Comparison of ENCODE assay signal across 8 cellular contexts in genomic region chr6:43517503-43518357, GRCh38. TPM values are rescaled to one million over a fixed set of nuclear protein-coding genes. Genes with fewer than 3 reads are reported as not detected.
A peak's percentile ranks its signal among the peaks of the same experiment; 100 is the strongest.
DNase-seq lines count a peak whose midpoint lies in the region; ATAC-seq, FAIRE-seq and TF ChIP-seq lines count a peak whose summit lies in the region.

No MANE protein-coding gene starts in this region.

- H3K9ac ChIP-seq in HUES48 (ENCODE audit: low read depth, low read length): peak overlapping the region; percentile 97
- H3K9ac ChIP-seq in GM12878 (ENCODE audit: control insufficient read depth, insufficient read depth, low read length): peak overlapping the region; percentile 88
- H3K9ac ChIP-seq in mesendoderm (ENCODE audit: low read length): peak overlapping the region; percentile 100

- H4K5ac ChIP-seq in mesendoderm (ENCODE audit: low read length): no peak overlapping the region

- no peak for DNase-seq in AG10803 (ENCODE audit: low read depth)
- DNase-seq in GM12878 (ENCODE audit: low read depth, low spot score): no peak
- DNase-seq in mesendoderm: peak; percentile 36
- DNase-seq in NCI-H1417 (lab: John Stamatoyannopoulos, UW): no peak
- DNase-seq in kidney glomerular epithelial cell (lab: John Stamatoyannopoulos, UW): no peak
- DNase-seq in NK-92 (lab: John Stamatoyannopoulos, UW; ENCODE audit: unreplicated experiment): no peak
- DNase-seq in ecto neural progenitor cell (ENCODE audit: low spot score): no peak

- H2BK5ac ChIP-seq in mesendoderm (ENCODE audit: low read length): no peak overlapping the region

- peaks cover 41% of the 10 kb centered on the region for H3K79me2 ChIP-seq in GM12878 (ENCODE audit: control insufficient read depth, insufficient read depth, low read length)
- peaks cover 34% of the 10 kb centered on the region for H3K79me2 ChIP-seq in mesendoderm (ENCODE audit: control insufficient read depth, insufficient read depth, low read length)

- TSS peak; percentile 71 for BruUV-seq in GM12878 (replicated peaks; lab: Mats Ljungman, UMichigan)

- H3K27ac ChIP-seq in HUES48 (ENCODE audit: low read depth, low read length): peak overlapping the region; percentile 56
- H3K27ac ChIP-seq in GM12878 (ENCODE audit: control insufficient read depth, insufficient read depth): peak overlapping the region; percentile 76
- no peak overlapping the region for H3K27ac ChIP-seq in mesendoderm (ENCODE audit: low read depth, low read length)

- H4K20me1 ChIP-seq in GM12878 (ENCODE audit: control insufficient read depth, insufficient read depth): no peaks in the 10 kb centered on the region

- H3K27me3 ChIP-seq in HUES48 (ENCODE audit: control insufficient read depth, insufficient read depth, low read length): no peaks in the 10 kb centered on the region
- H3K27me3 ChIP-seq in GM12878 (replicated peaks in 1 of 2; ENCODE audit: control insufficient read depth in 2 of 2, insufficient read depth in 2 of 2, low read length in 1 of 2): no peaks in the 10 kb centered on the region
- H3K27me3 ChIP-seq in mesendoderm (ENCODE audit: insufficient read depth, low read length, poor library complexity): no peaks in the 10 kb centered on the region

- no peak overlapping the region for H2BK15ac ChIP-seq in mesendoderm (replicated peaks; ENCODE audit: low read depth)

- H3K79me1 ChIP-seq in mesendoderm (ENCODE audit: low read length): peaks cover 17% of the 10 kb centered on the region

- TF ChIP-seq POLR2A in GM12878 (IDR thresholded peaks at IDR 0.05; ENCODE audit: low read depth, low read length): no peak

- no peak overlapping the region for H3K4ac ChIP-seq in mesendoderm (ENCODE audit: low read depth, low read length)

- H3K4me3 ChIP-seq in AG10803 (ENCODE audit: low read length) (peak overlapping the region; percentile 99), HUES48 (ENCODE audit: low read depth, low read length) (peak overlapping the region; percentile 95), GM12878 (peak overlapping the region; percentile 80), mesendoderm (ENCODE audit: low read length) (peak overlapping the region; percentile 100)

- ATAC-seq in GM12878: peak; percentile 41

- RAD21 ChIA-PET in GM12878 (lab: Charles Lee; ENCODE audit: unreplicated experiment): interaction anchor here (1.0 to 1.4 kb wide), 4 partner anchors 14 to 156 kb away, joined by 3 to 4 read pairs (median 3); no protein-coding TSS in a partner anchor

- in situ Hi-C loops in GM12878 (cut with MboI): no loop called here

- intact Hi-C loops in GM12878 (cut with micrococcal nuclease; ENCODE audit: unreplicated experiment): loop anchor here (2.0 kb wide), 1 partner anchor 347 kb away; the partner anchor contains the start of gene SRF

- SMC1A ChIA-PET in GM12878 (lab: Charles Lee; ENCODE audit: uncharacterized antibody, unreplicated experiment): interaction anchor here (1.0 to 3.1 kb wide), 3 partner anchors 12 to 30 kb away, joined by 3 to 16 read pairs (median 3); no protein-coding TSS in a partner anchor

- peak overlapping the region; percentile 100 for H3K56ac ChIP-seq in mesendoderm (ENCODE audit: low read length)

- CTCF ChIA-PET in GM12878 (lab: Yijun Ruan, JAX): interaction anchor here (0.6 to 3.3 kb wide), 8 partner anchors 11 to 290 kb away, joined by 3 to 28 read pairs (median 3); partner anchors contain the start of gene XPO5

- TF ChIP-seq CTCF in AG10803 (conservative IDR thresholded peaks at IDR 0.05; ENCODE audit: low read length): no peak
- no peak for TF ChIP-seq CTCF in GM12878 (IDR thresholded peaks at IDR 0.05 in 2 of 3, conservative IDR thresholded peaks at IDR 0.05 in 1 of 3; ENCODE audit: control insufficient read depth in 2 of 3, extremely low read depth in 1 of 3, insufficient read depth in 1 of 3, low read depth in 3 of 3, low read length in 3 of 3)

- peak overlapping the region; percentile 38 for H3K4me2 ChIP-seq in GM12878 (ENCODE audit: control insufficient read depth, insufficient read depth)
- H3K4me2 ChIP-seq in mesendoderm (ENCODE audit: low read length): peak overlapping the region; percentile 76

- TF ChIP-seq RAD21 in GM12878 (IDR thresholded peaks at IDR 0.05; ENCODE audit: insufficient read depth, low read depth, low read length): no peak

- H2BK120ac ChIP-seq in mesendoderm (ENCODE audit: low read depth, low read length): no peak overlapping the region

- H3K36me3 ChIP-seq in HUES48 (ENCODE audit: control insufficient read depth, insufficient read depth, low read length): peaks cover 67% of the 10 kb centered on the region
- peaks cover 22 to 28% of the 10 kb centered on the region in 2 experiments for H3K36me3 ChIP-seq in GM12878 (ENCODE audit: control insufficient read depth in 2 of 2, insufficient read depth in 2 of 2, low read length in 1 of 2)
- H3K36me3 ChIP-seq in mesendoderm (ENCODE audit: control insufficient read depth, insufficient read depth, low read length): peaks cover 21% of the 10 kb centered on the region

- H3K23ac ChIP-seq in mesendoderm (ENCODE audit: low read length): no peak overlapping the region

- no peak overlapping the region for H4K8ac ChIP-seq in mesendoderm (ENCODE audit: low read depth, low read length)

- FAIRE-seq in GM12878 (lab: Jason Lieb, UNC): no peak

- H2AK5ac ChIP-seq in mesendoderm (ENCODE audit: low read length): no peak overlapping the region

- H3K4me1 ChIP-seq in HUES48 (ENCODE audit: control insufficient read depth, insufficient read depth, low read length): peaks cover 12% of the 10 kb centered on the region
- peaks cover 6% of the 10 kb centered on the region for H3K4me1 ChIP-seq in GM12878 (ENCODE audit: control insufficient read depth, insufficient read depth, low read length)
- H3K4me1 ChIP-seq in mesendoderm (ENCODE audit: control insufficient read depth, low read depth, low read length): peaks cover 5% of the 10 kb centered on the region

- no peak overlapping the region for H3K18ac ChIP-seq in mesendoderm (ENCODE audit: low read length)

- POLR2A ChIA-PET in GM12878 (lab: Charles Lee): interaction anchor here (0.5 to 1.4 kb wide), 6 partner anchors 8 to 476 kb away, joined by 3 to 9 read pairs (median 4); partner anchors contain the start of gene TJAP1

- 0% methylated on average over 10 of the region's 10 CpGs for WGBS in GM12878 (ENCODE audit: insufficient coverage, insufficient replicate concordance, low lambda C conversion rate, missing lambda C conversion rate)
- no CpG with 5 or more reads among the region's 10 CpGs for WGBS in mesendoderm (ENCODE audit: extremely low coverage, insufficient coverage, low lambda C conversion rate)

- peak overlapping the region; percentile 63; the same call in 1 of the 2 replicates for H2AFZ ChIP-seq in GM12878 (ENCODE audit: control insufficient read depth, low read depth, low read length)

- H3K9me3 ChIP-seq in HUES48 (ENCODE audit: control insufficient read depth, insufficient read depth, low read length) (no peaks in the 10 kb centered on the region), GM12878 (replicated peaks; ENCODE audit: control insufficient read depth, insufficient read depth, low read length) (no peaks in the 10 kb centered on the region)

- no peak for TF ChIP-seq EP300 in GM12878 (IDR thresholded peaks at IDR 0.05; ENCODE audit: borderline replicate concordance in 1 of 2, control insufficient read depth in 1 of 2, low read depth in 2 of 2, low read length in 2 of 2)

RNA-seq across cellular contexts. Expression of gene POLR1C, which starts 0.8 kb away (rescaled TPM):
- 64.7 and 70.1 TPM in 2 replicates for total RNA-seq in GM12878 (2013; cell fraction: nucleolus; rRNA removed)
- total RNA-seq in GM12878 (2014; rRNA removed) (40.0 and 42.8 TPM in 2 replicates), GM12878 (2014; rRNA removed; fragmentation: Illumina TruSeq; extraction: Trizol) (39.0 and 40.7 TPM in 2 replicates), GM12878 (2021) (48.9 and 51.2 TPM in 2 replicates)
- 46.5 TPM for polyA plus RNA-seq in GM12878 (2011; ENCODE audit: low read depth)
- polyA plus RNA-seq in GM12878 (2011; rRNA removed) (93.5 and 108 TPM in 2 replicates), GM12878 (2014; fragmentation: Illumina TruSeq; extraction: Trizol) (63.9 and 96.9 TPM in 2 replicates), GM12878 (2014; fragmentation: Nextera tagmentation; extraction: Ambion mirVana) (100 to 1,000 TPM; 164 to 180 TPM), GM12878 (2014; rRNA removed) (51.2 and 53.9 TPM in 2 replicates), GM12878 (2016; fragmentation: Nextera tagmentation; extraction: Ambion mirVana) (10 to 100 TPM; 68.5 to 72.1 TPM)
- 73.3 and 83.3 TPM in 2 replicates for polyA plus RNA-seq in GM12878 (2011; cell fraction: cytosol; rRNA removed)
- 116 and 136 TPM in 2 replicates for polyA plus RNA-seq in GM12878 (2011; cell fraction: nucleus; rRNA removed)
- 43.7 and 55.9 TPM in 2 replicates for polyA plus RNA-seq in GM12878 (2012)
- 63.9 and 89.8 TPM in 2 replicates for polyA minus RNA-seq in GM12878 (2011; rRNA and poly(A)+ RNA removed)
- 14.0 and 19.0 TPM in 2 replicates for polyA minus RNA-seq in GM12878 (2011; cell fraction: cytosol; rRNA and poly(A)+ RNA removed)
- polyA minus RNA-seq in GM12878 (2011; cell fraction: nucleus; rRNA and poly(A)+ RNA removed): 19.8 and 20.5 TPM in 2 replicates
- 33.4 TPM for polyA plus RNA-seq in mesendoderm (2013, experiment 1 of 2)
- polyA plus RNA-seq in mesendoderm (2013, experiment 2 of 2): 32.0 TPM

RNA-seq across cellular contexts. Expression of gene YIPF3, which starts 1.0 kb away (rescaled TPM):
- 44.9 and 46.2 TPM in 2 replicates for total RNA-seq in GM12878 (2013; cell fraction: nucleolus; rRNA removed)
- 45.0 and 46.5 TPM in 2 replicates for total RNA-seq in GM12878 (2014; rRNA removed)
- total RNA-seq in GM12878 (2014; rRNA removed; fragmentation: Illumina TruSeq; extraction: Trizol): 20.2 and 20.5 TPM in 2 replicates
- total RNA-seq in GM12878 (2021): 43.0 and 47.6 TPM in 2 replicates
- 29.7 TPM for polyA plus RNA-seq in GM12878 (2011; ENCODE audit: low read depth)
- 38.2 and 88.8 TPM in 2 replicates for polyA plus RNA-seq in GM12878 (2011; rRNA removed)
- polyA plus RNA-seq in GM12878 (2011; cell fraction: cytosol; rRNA removed): 59.6 and 67.2 TPM in 2 replicates
- 129 and 158 TPM in 2 replicates for polyA plus RNA-seq in GM12878 (2011; cell fraction: nucleus; rRNA removed)
- 48.1 and 48.5 TPM in 2 replicates for polyA plus RNA-seq in GM12878 (2012)
- 33.5 and 42.4 TPM in 2 replicates for polyA plus RNA-seq in GM12878 (2014; fragmentation: Illumina TruSeq; extraction: Trizol)
- polyA plus RNA-seq in GM12878 (2014; fragmentation: Nextera tagmentation; extraction: Ambion mirVana): 10 to 100 TPM; 25.0 to 29.8 TPM
- polyA plus RNA-seq in GM12878 (2014; rRNA removed): 36.6 and 44.3 TPM in 2 replicates
- 10 to 100 TPM; 60.4 TPM for polyA plus RNA-seq in GM12878 (2016; fragmentation: Nextera tagmentation; extraction: Ambion mirVana)
- 80.2 and 138 TPM in 2 replicates for polyA minus RNA-seq in GM12878 (2011; rRNA and poly(A)+ RNA removed)
- 14.8 and 20.0 TPM in 2 replicates for polyA minus RNA-seq in GM12878 (2011; cell fraction: cytosol; rRNA and poly(A)+ RNA removed)
- 35.5 and 44.6 TPM in 2 replicates for polyA minus RNA-seq in GM12878 (2011; cell fraction: nucleus; rRNA and poly(A)+ RNA removed)
- 54.9 TPM for polyA plus RNA-seq in mesendoderm (2013, experiment 1 of 2)
- polyA plus RNA-seq in mesendoderm (2013, experiment 2 of 2): 53.2 TPM

RNA-seq across cellular contexts. Expression of gene LRRC73, which starts 7.6 kb away (rescaled TPM):
- 0.23 and 0.51 TPM in 2 replicates for total RNA-seq in GM12878 (2013; cell fraction: nucleolus; rRNA removed)
- not detected in 2 replicates for total RNA-seq in GM12878 (2014; rRNA removed)
- total RNA-seq in GM12878 (2014; rRNA removed; fragmentation: Illumina TruSeq; extraction: Trizol): not detected in 2 replicates
- total RNA-seq in GM12878 (2021): 0.13 and 0.19 TPM in 2 replicates
- polyA plus RNA-seq in GM12878 (2011; ENCODE audit: low read depth): not detected
- polyA plus RNA-seq in GM12878 (2011; rRNA removed): not detected in 2 replicates
- polyA plus RNA-seq in GM12878 (2011; cell fraction: cytosol; rRNA removed): 0.03 TPM in 2 replicates
- 0.09 and 0.15 TPM in 2 replicates for polyA plus RNA-seq in GM12878 (2011; cell fraction: nucleus; rRNA removed)
- polyA plus RNA-seq in GM12878 (2012): not detected in 2 replicates
- polyA plus RNA-seq in GM12878 (2014; fragmentation: Illumina TruSeq; extraction: Trizol): not detected in 2 replicates
- not detected for polyA plus RNA-seq in GM12878 (2014; fragmentation: Nextera tagmentation; extraction: Ambion mirVana)
- 0.09 TPM in 1 of 2 replicates, not detected in the other for polyA plus RNA-seq in GM12878 (2014; rRNA removed)
- not detected for polyA plus RNA-seq in GM12878 (2016; fragmentation: Nextera tagmentation; extraction: Ambion mirVana)
- 0.15 TPM in 1 of 2 replicates, not detected in the other for polyA minus RNA-seq in GM12878 (2011; rRNA and poly(A)+ RNA removed)
- polyA minus RNA-seq in GM12878 (2011; cell fraction: cytosol; rRNA and poly(A)+ RNA removed): not detected in 2 replicates
- polyA minus RNA-seq in GM12878 (2011; cell fraction: nucleus; rRNA and poly(A)+ RNA removed): 0.60 and 0.86 TPM in 2 replicates
- polyA plus RNA-seq in mesendoderm (2013, experiment 1 of 2): 0.06 TPM
- 0.07 TPM for polyA plus RNA-seq in mesendoderm (2013, experiment 2 of 2)

RNA-seq across cellular contexts. Expression of gene TJAP1, which starts 40.4 kb away (rescaled TPM):
- 21.5 and 21.7 TPM in 2 replicates for total RNA-seq in GM12878 (2013; cell fraction: nucleolus; rRNA removed)
- total RNA-seq in GM12878 (2014; rRNA removed): 13.6 and 15.8 TPM in 2 replicates
- total RNA-seq in GM12878 (2014; rRNA removed; fragmentation: Illumina TruSeq; extraction: Trizol): 6.2 and 8.1 TPM in 2 replicates
- 22.6 and 26.5 TPM in 2 replicates for total RNA-seq in GM12878 (2021)
- 9.2 TPM for polyA plus RNA-seq in GM12878 (2011; ENCODE audit: low read depth)
- 10.8 and 18.0 TPM in 2 replicates for polyA plus RNA-seq in GM12878 (2011; rRNA removed)
- 16.8 and 18.8 TPM in 2 replicates for polyA plus RNA-seq in GM12878 (2011; cell fraction: cytosol; rRNA removed)
- 70.5 and 83.5 TPM in 2 replicates for polyA plus RNA-seq in GM12878 (2011; cell fraction: nucleus; rRNA removed)
- 14.3 and 17.2 TPM in 2 replicates for polyA plus RNA-seq in GM12878 (2012)
- polyA plus RNA-seq in GM12878 (2014; fragmentation: Illumina TruSeq; extraction: Trizol): 7.0 and 13.9 TPM in 2 replicates
- polyA plus RNA-seq in GM12878 (2014; fragmentation: Nextera tagmentation; extraction: Ambion mirVana): under 1 TPM; 0.11 to 0.42 TPM
- 18.9 and 23.9 TPM in 2 replicates for polyA plus RNA-seq in GM12878 (2014; rRNA removed)
- polyA plus RNA-seq in GM12878 (2016; fragmentation: Nextera tagmentation; extraction: Ambion mirVana): 10 to 100 TPM; 10.0 to 11.7 TPM
- 9.9 and 12.4 TPM in 2 replicates for polyA minus RNA-seq in GM12878 (2011; rRNA and poly(A)+ RNA removed)
- polyA minus RNA-seq in GM12878 (2011; cell fraction: cytosol; rRNA and poly(A)+ RNA removed): 3.2 and 6.5 TPM in 2 replicates
- polyA minus RNA-seq in GM12878 (2011; cell fraction: nucleus; rRNA and poly(A)+ RNA removed): 10.3 and 15.7 TPM in 2 replicates
- 28.1 TPM for polyA plus RNA-seq in mesendoderm (2013, experiment 1 of 2)
- polyA plus RNA-seq in mesendoderm (2013, experiment 2 of 2): 25.9 TPM

RNA-seq across cellular contexts. Expression of gene XPO5, which starts 58.1 kb away (rescaled TPM):
- 100 and 112 TPM in 2 replicates for total RNA-seq in GM12878 (2013; cell fraction: nucleolus; rRNA removed)
- total RNA-seq in GM12878 (2014; rRNA removed): 42.1 and 55.9 TPM in 2 replicates
- total RNA-seq in GM12878 (2014; rRNA removed; fragmentation: Illumina TruSeq; extraction: Trizol): 33.3 and 34.3 TPM in 2 replicates
- 56.9 and 76.0 TPM in 2 replicates for total RNA-seq in GM12878 (2021)
- polyA plus RNA-seq in GM12878 (2011; ENCODE audit: low read depth): 25.1 TPM
- 56.8 and 68.5 TPM in 2 replicates for polyA plus RNA-seq in GM12878 (2011; rRNA removed)
- 59.5 and 68.4 TPM in 2 replicates for polyA plus RNA-seq in GM12878 (2011; cell fraction: cytosol; rRNA removed)
- 79.3 and 85.6 TPM in 2 replicates for polyA plus RNA-seq in GM12878 (2011; cell fraction: nucleus; rRNA removed)
- 22.9 and 24.5 TPM in 2 replicates for polyA plus RNA-seq in GM12878 (2012)
- polyA plus RNA-seq in GM12878 (2014; fragmentation: Illumina TruSeq; extraction: Trizol): 40.2 and 48.0 TPM in 2 replicates
- polyA plus RNA-seq in GM12878 (2014; fragmentation: Nextera tagmentation; extraction: Ambion mirVana): 10 to 100 TPM; 11.3 to 21.7 TPM
- polyA plus RNA-seq in GM12878 (2014; rRNA removed): 41.0 and 41.1 TPM in 2 replicates
- 10 to 100 TPM; 38.2 to 49.6 TPM for polyA plus RNA-seq in GM12878 (2016; fragmentation: Nextera tagmentation; extraction: Ambion mirVana)
- polyA minus RNA-seq in GM12878 (2011; rRNA and poly(A)+ RNA removed): 68.9 and 82.4 TPM in 2 replicates
- polyA minus RNA-seq in GM12878 (2011; cell fraction: cytosol; rRNA and poly(A)+ RNA removed): 20.8 and 31.5 TPM in 2 replicates
- polyA minus RNA-seq in GM12878 (2011; cell fraction: nucleus; rRNA and poly(A)+ RNA removed): 46.1 and 87.2 TPM in 2 replicates
- polyA plus RNA-seq in mesendoderm (2013, experiment 1 of 2): 52.2 TPM
- polyA plus RNA-seq in mesendoderm (2013, experiment 2 of 2): 47.9 TPM
